8 cellular contexts compared by ENCODE assay signal in the genomic region with DNA sequence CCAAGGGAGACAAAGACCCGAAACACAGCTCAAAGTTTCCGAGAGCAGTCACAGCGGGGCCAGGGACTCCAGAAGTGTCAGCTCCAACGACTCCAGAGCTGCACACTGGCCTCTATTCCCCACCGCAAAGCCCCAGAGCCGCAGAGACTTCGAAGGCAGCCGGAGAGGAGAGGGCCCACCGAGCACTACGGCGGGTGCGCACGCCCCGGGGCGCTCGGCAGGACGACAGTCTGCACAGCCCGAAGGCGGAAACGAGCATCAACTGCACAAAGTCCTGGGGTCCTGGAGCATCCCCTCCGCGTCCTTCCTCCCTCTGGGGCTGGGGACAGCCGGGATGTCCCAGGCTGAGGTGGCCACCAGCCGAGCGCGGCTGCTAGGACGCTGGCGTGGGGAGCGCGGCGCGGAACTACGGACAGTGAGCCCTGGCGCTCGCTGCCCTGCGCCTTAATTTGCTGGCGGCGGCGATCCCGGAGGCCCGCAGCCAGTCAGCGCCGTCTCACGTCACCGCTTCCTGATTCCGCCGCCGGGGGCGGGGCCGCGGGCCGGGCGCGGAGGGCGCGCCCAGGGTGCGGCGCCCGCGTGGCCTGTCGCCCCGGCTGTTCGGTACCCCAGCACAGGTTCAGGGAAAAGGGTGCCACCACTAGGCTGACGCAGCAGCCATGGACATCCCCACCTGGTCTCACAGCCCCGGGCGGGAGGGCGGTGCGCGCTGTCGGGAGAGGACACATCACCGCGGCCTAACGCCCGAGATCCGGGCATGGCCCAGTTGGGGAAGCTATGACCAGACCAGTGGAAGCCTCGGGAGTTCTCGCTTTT. TPM values are rescaled to one million over a fixed set of nuclear protein-coding genes. Genes with fewer than 3 reads are reported as not detected.
A peak's percentile ranks its signal among the peaks of the same experiment; 100 is the strongest.
DNase-seq lines count a peak whose midpoint lies in the region; ATAC-seq and TF ChIP-seq lines count a peak whose summit lies in the region.

A gene with protein sequence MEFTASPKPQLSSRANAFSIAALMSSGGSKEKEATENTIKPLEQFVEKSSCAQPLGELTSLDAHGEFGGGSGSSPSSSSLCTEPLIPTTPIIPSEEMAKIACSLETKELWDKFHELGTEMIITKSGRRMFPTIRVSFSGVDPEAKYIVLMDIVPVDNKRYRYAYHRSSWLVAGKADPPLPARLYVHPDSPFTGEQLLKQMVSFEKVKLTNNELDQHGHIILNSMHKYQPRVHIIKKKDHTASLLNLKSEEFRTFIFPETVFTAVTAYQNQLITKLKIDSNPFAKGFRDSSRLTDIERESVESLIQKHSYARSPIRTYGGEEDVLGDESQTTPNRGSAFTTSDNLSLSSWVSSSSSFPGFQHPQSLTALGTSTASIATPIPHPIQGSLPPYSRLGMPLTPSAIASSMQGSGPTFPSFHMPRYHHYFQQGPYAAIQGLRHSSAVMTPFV (minus strand): TSS at position 421 of the 816 bp plus-strand sequence. CDS start 480 bp downstream, outside the sequence.

- no peaks in the 10 kb centered on the region for H3K9me3 Mint-ChIP-seq in MCF 10A (ENCODE audit: unreplicated experiment)
- no peaks in the 10 kb centered on the region for H3K9me3 Mint-ChIP-seq in mesothelial cell of epicardium

- no peak for TF ChIP-seq POLR2A in breast epithelium (IDR thresholded peaks at IDR 0.05)
- TF ChIP-seq POLR2A in vagina (IDR thresholded peaks at IDR 0.05) = no peak

- H3K4me3 ChIP-seq in breast epithelium (peak within 1 kb of the TSS; percentile 18 to 62 (median 36)), NT2/D1 (ENCODE audit: insufficient read length, low read depth) (peak within 1 kb of the TSS; percentile 63), vagina (peak within 1 kb of the TSS; percentile 34 to 40)

- CTCF ChIA-PET in MCF 10A (lab: Yijun Ruan, JAX) = no interaction called here

- H3K4me3 Mint-ChIP-seq in MCF 10A (ENCODE audit: unreplicated experiment) (no peak within 1 kb of the TSS), mesothelial cell of epicardium (peak within 1 kb of the TSS; percentile 78)

- no peak for TF ChIP-seq CTCF in breast epithelium (IDR thresholded peaks at IDR 0.05)
- no peak for TF ChIP-seq CTCF in MCF 10A (IDR thresholded peaks at IDR 0.05; ENCODE audit: unreplicated experiment)
- TF ChIP-seq CTCF in mesothelial cell of epicardium (IDR thresholded peaks at IDR 0.05; ENCODE audit: unreplicated experiment) = no peak
- no peak for TF ChIP-seq CTCF in vagina (IDR thresholded peaks at IDR 0.05)

- no TSS peak for BruUV-seq in MCF 10A (replicated peaks; lab: Mats Ljungman, UMichigan)

- H3K27ac ChIP-seq in breast epithelium (no peak within 1 kb of the TSS), vagina (no peak within 1 kb of the TSS)

- no peak for ATAC-seq in HG03139 (IDR thresholded peaks at IDR 0.05; ENCODE audit: unreplicated experiment)

- H3K27ac Mint-ChIP-seq in MCF 10A (ENCODE audit: low read depth, unreplicated experiment) (no peak within 1 kb of the TSS), mesothelial cell of epicardium (peak within 1 kb of the TSS; percentile 82)

- H3K4me1 ChIP-seq in breast epithelium = no peaks in the 10 kb centered on the region
- peaks cover 8% of the 10 kb centered on the region for H3K4me1 ChIP-seq in NT2/D1 (ENCODE audit: insufficient read depth, insufficient read length)
- peaks cover 19% of the 10 kb centered on the region for H3K4me1 ChIP-seq in vagina

- H3K27me3 ChIP-seq in breast epithelium (peaks cover 0 to 100% of the 10 kb centered on the region in 2 donors), NT2/D1 (ENCODE audit: insufficient read depth, insufficient read length) (peaks cover 99% of the 10 kb centered on the region), vagina (peaks cover 38% of the 10 kb centered on the region)

- H3K36me3 Mint-ChIP-seq in MCF 10A (ENCODE audit: insufficient read depth, unreplicated experiment) (no peaks in the 10 kb centered on the region), mesothelial cell of epicardium (no peaks in the 10 kb centered on the region)

- H3K9me3 ChIP-seq in breast epithelium (peaks cover 0 to 8% of the 10 kb centered on the region in 2 donors), NT2/D1 (ENCODE audit: insufficient read depth, low read length) (no peaks in the 10 kb centered on the region), vagina (no peaks in the 10 kb centered on the region)

- H3K36me3 ChIP-seq in breast epithelium (no peaks in the 10 kb centered on the region), NT2/D1 (ENCODE audit: insufficient read depth, insufficient read length, low read length) (no peaks in the 10 kb centered on the region), vagina (no peaks in the 10 kb centered on the region)

- H3K4me1 Mint-ChIP-seq in MCF 10A (ENCODE audit: insufficient read depth, unreplicated experiment) = no peaks in the 10 kb centered on the region
- peaks cover 24% of the 10 kb centered on the region for H3K4me1 Mint-ChIP-seq in mesothelial cell of epicardium

- peaks cover 53% of the 10 kb centered on the region for H3K27me3 Mint-ChIP-seq in MCF 10A (ENCODE audit: insufficient read depth, unreplicated experiment)
- peaks cover 98% of the 10 kb centered on the region for H3K27me3 Mint-ChIP-seq in mesothelial cell of epicardium (ENCODE audit: low read depth)

- POLR2A ChIA-PET in MCF 10A (lab: Yijun Ruan, JAX) = no interaction called here

- intact Hi-C loops in breast epithelium (cut with DNase I; ENCODE audit: low total_unique reads) (no loop called here), MCF 10A (cut with micrococcal nuclease) (no loop called here), vagina (cut with DNase I) (no loop called here)

- H3K9ac ChIP-seq in NT2/D1 (ENCODE audit: insufficient read length, low read depth) = peak within 1 kb of the TSS; percentile 71

- DNase-seq in breast epithelium (ENCODE audit: low spot score in 2 of 2) = no peak
- no peak for DNase-seq in MCF 10A (ENCODE audit: unreplicated experiment)
- no peak for DNase-seq in NT2/D1 (ENCODE audit: low read depth, low spot score)
- DNase-seq in ecto neural progenitor cell (ENCODE audit: low spot score) = peak; percentile 87
- DNase-seq in mesothelial cell of epicardium (ENCODE audit: low spot score in 2 of 2, unreplicated experiment in 2 of 2) = peak in 1 of 2 experiments; percentile 72
- DNase-seq in vagina (ENCODE audit: extremely low spot score in 2 of 2) = no peak
- no peak for DNase-seq in SHP77 treated with DMSO at 0.1 percent for 48 hours (lab: John Stamatoyannopoulos, UW)

RNA-seq across cellular contexts. Expression of the gene that starts here (rescaled TPM):
- total RNA-seq in breast epithelium = under 1 TPM in 1 of 3 donors, not detected in 2; 0.59 TPM
- total RNA-seq in MCF 10A (2022) = not detected in 2 replicates
- total RNA-seq in mesothelial cell of epicardium = 8.1 to 9.4 TPM (median 8.2 TPM) in 3 replicates
- 0.49 TPM for total RNA-seq in vagina
